In the genomic region with DNA sequence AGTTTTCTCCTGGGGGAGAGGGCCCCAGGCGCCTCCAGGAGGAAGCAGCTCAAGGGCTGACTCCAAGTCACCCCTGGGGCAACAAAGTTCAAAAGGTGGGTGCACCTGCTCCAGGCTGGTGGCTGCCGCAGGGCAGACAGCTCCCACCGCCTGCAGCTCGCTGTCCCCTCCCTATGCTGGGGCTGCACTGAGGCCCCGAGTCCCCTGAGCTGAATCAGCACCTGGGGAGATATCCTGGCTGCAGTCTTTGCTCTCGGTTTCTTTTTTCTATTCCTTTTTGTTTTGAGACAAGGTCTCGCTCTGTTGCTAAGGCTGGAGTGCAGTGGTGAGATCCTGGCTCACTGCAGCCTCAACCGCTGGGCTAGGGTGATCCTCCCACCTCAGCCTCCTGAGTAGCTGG, we compare ENCODE assay signal across 16 cellular contexts.
A peak's percentile ranks its signal among the peaks of the same experiment; 100 is the strongest.
DNase-seq lines count a peak whose midpoint lies in the region; ATAC-seq and TF ChIP-seq lines count a peak whose summit lies in the region.
"Had no signal": no experiment of that assay in that cellular context is flagged by ENCODE, and none has a peak within 500 bp of the region (broad histone marks: within the 10 kb centered on the region; RNA-seq: fewer than 3 reads in every experiment).

No MANE protein-coding gene starts in this region.

- H3K9ac ChIP-seq in Karpas-422 (ENCODE audit: low read length): no peak overlapping the region

- no peaks in the 10 kb centered on the region for H3K79me2 ChIP-seq in Karpas-422 (ENCODE audit: low read length)
- no peaks in the 10 kb centered on the region for H3K79me2 ChIP-seq in GM23338 (replicated peaks; ENCODE audit: insufficient read depth)

- H3F3A ChIP-seq in GM23338 (replicated peaks; ENCODE audit: low read depth): no peaks in the 10 kb centered on the region

- H3K9me3 Mint-ChIP-seq in CD14-positive monocyte (no peaks in the 10 kb centered on the region), GM23338 (peaks cover 94% of the 10 kb centered on the region)
- H3K9me3 Mint-ChIP-seq: activated CD4-positive, alpha-beta T cell treated with anti-CD3 and anti-CD28 coated beads, Interleukin-2, amount 10 ng/mL, durations not matched to agents 24 days and 14 days had no signal

- H3K4me2 ChIP-seq in Karpas-422 (ENCODE audit: low read depth, low read length, poor library complexity, severe bottlenecking) (no peak overlapping the region), GM23338 (no peak overlapping the region)

- no peak overlapping the region for H3K4me3 Mint-ChIP-seq in CD14-positive monocyte
- no peak overlapping the region for H3K4me3 Mint-ChIP-seq in GM23338
- H3K4me3 Mint-ChIP-seq: activated CD4-positive, alpha-beta T cell treated with anti-CD3 and anti-CD28 coated beads, Interleukin-2, amount 10 ng/mL, durations not matched to agents 24 days and 14 days had no signal

- H3K4me1 ChIP-seq in Karpas-422 (ENCODE audit: low read length) (no peaks in the 10 kb centered on the region; the same call in 1 of the 2 replicates), GM23338 (ENCODE audit: insufficient read depth) (no peaks in the 10 kb centered on the region)
- H3K4me1 ChIP-seq: heart right ventricle, psoas muscle had no signal

- H3K27me3 Mint-ChIP-seq in CD14-positive monocyte (ENCODE audit: low read depth in 3 of 3) (peaks cover 2 to 7% (median 6%) of the 10 kb centered on the region in 3 donors), GM23338 (ENCODE audit: insufficient read depth, low read depth, poor library complexity) (peaks cover 5% of the 10 kb centered on the region)

- H3K4me3 ChIP-seq in Karpas-422 (ENCODE audit: low read length): no peak overlapping the region
- H3K4me3 ChIP-seq in GM23338: no peak overlapping the region
- H3K4me3 ChIP-seq: heart right ventricle, K562, psoas muscle had no signal

- no peaks in the 10 kb centered on the region for H3K36me3 Mint-ChIP-seq in CD14-positive monocyte
- peaks cover 42% of the 10 kb centered on the region for H3K36me3 Mint-ChIP-seq in GM23338 (ENCODE audit: low read depth)

- H3K9me3 ChIP-seq in Karpas-422 (ENCODE audit: low read length): no peaks in the 10 kb centered on the region
- H3K9me3 ChIP-seq: heart right ventricle, psoas muscle had no signal

- H3K4me1 Mint-ChIP-seq in CD14-positive monocyte: no peaks in the 10 kb centered on the region
- no peaks in the 10 kb centered on the region for H3K4me1 Mint-ChIP-seq in GM23338
- H3K4me1 Mint-ChIP-seq: activated CD4-positive, alpha-beta T cell treated with anti-CD3 and anti-CD28 coated beads, Interleukin-2, amount 10 ng/mL, durations not matched to agents 24 days and 14 days had no signal

- TF ChIP-seq CTCF in CD14-positive monocyte (IDR thresholded peaks at IDR 0.05) (no peak), GM23338 (conservative IDR thresholded peaks at IDR 0.05; ENCODE audit: low read depth in 2 of 2) (no peak)

- H3K9me2 ChIP-seq in Karpas-422 (replicated peaks; ENCODE audit: insufficient read depth, low read length) (no peaks in the 10 kb centered on the region), GM23338 (ENCODE audit: insufficient read depth) (no peaks in the 10 kb centered on the region)

- no peak overlapping the region for H3K27ac ChIP-seq in Karpas-422 (ENCODE audit: low read length)
- H3K27ac ChIP-seq in GM23338 (ENCODE audit: low read depth): no peak overlapping the region
- H3K27ac ChIP-seq: heart right ventricle, psoas muscle had no signal

- H3K36me3 ChIP-seq in Karpas-422 (ENCODE audit: insufficient read depth, low read length): no peaks in the 10 kb centered on the region
- no peaks in the 10 kb centered on the region for H3K36me3 ChIP-seq in GM23338 (ENCODE audit: insufficient read depth)
- H3K36me3 ChIP-seq: heart right ventricle had no signal

- intact Hi-C loops in CD14-positive monocyte (cut with micrococcal nuclease): no loop called here

- ATAC-seq in GM19395 (IDR thresholded peaks at IDR 0.05; ENCODE audit: unreplicated experiment): peak; percentile 98
- ATAC-seq in HG02938 (IDR thresholded peaks at IDR 0.05; ENCODE audit: unreplicated experiment): peak; percentile 98
- no peak for ATAC-seq in GM23338
- ATAC-seq: heart right ventricle, K562, psoas muscle had no signal

- H4K20me1 ChIP-seq in Karpas-422 (ENCODE audit: insufficient read depth, low read depth, low read length): no peaks in the 10 kb centered on the region
- no peaks in the 10 kb centered on the region for H4K20me1 ChIP-seq in GM23338 (replicated peaks; ENCODE audit: insufficient read depth)

- peak; percentile 30 for DNase-seq in CD14-positive monocyte (ENCODE audit: low spot score)
- DNase-seq in Karpas-422: peak; percentile 43
- DNase-seq in GM23338 (ENCODE audit: low spot score): no peak
- DNase-seq in NCI-H748 treated with DMSO at 0.1 percent for 48 hours (lab: John Stamatoyannopoulos, UW): no peak
- DNase-seq in NCI-H2196 treated with DMSO at 0.1 percent for 48 hours (lab: John Stamatoyannopoulos, UW; ENCODE audit: unreplicated experiment): no peak
- DNase-seq in glomerular visceral epithelial cell (ENCODE audit: extremely low spot score): no peak
- DNase-seq: activated CD4-positive, alpha-beta T cell treated with anti-CD3 and anti-CD28 coated beads, Interleukin-2, amount 10 ng/mL, durations not matched to agents 24 days and 14 days; effector memory CD4-positive, alpha-beta T cell; GDM1; heart right ventricle; mesenchymal stem cell; NCI-H2227 treated with DMSO at 0.1 percent for 48 hours had no signal

- H2AFZ ChIP-seq in Karpas-422 (ENCODE audit: low read length) (no peak overlapping the region), GM23338 (no peak overlapping the region)

- H3K27ac Mint-ChIP-seq in CD14-positive monocyte (no peak overlapping the region), GM23338 (no peak overlapping the region)
- H3K27ac Mint-ChIP-seq: activated CD4-positive, alpha-beta T cell treated with anti-CD3 and anti-CD28 coated beads, Interleukin-2, amount 10 ng/mL, durations not matched to agents 24 days and 14 days had no signal

- no peaks in the 10 kb centered on the region for H3K27me3 ChIP-seq in Karpas-422 (ENCODE audit: low read length)
- H3K27me3 ChIP-seq in GM23338 (ENCODE audit: insufficient read depth): no peaks in the 10 kb centered on the region

TF ChIP-seq in GM23338, 12 proteins besides CTCF, POLR2A, EP300 and RAD21 (continues in another document):
- TF ChIP-seq JUNB (IDR thresholded peaks at IDR 0.05; ENCODE audit: unreplicated experiment): no peak
- TF ChIP-seq, protein P1, sequence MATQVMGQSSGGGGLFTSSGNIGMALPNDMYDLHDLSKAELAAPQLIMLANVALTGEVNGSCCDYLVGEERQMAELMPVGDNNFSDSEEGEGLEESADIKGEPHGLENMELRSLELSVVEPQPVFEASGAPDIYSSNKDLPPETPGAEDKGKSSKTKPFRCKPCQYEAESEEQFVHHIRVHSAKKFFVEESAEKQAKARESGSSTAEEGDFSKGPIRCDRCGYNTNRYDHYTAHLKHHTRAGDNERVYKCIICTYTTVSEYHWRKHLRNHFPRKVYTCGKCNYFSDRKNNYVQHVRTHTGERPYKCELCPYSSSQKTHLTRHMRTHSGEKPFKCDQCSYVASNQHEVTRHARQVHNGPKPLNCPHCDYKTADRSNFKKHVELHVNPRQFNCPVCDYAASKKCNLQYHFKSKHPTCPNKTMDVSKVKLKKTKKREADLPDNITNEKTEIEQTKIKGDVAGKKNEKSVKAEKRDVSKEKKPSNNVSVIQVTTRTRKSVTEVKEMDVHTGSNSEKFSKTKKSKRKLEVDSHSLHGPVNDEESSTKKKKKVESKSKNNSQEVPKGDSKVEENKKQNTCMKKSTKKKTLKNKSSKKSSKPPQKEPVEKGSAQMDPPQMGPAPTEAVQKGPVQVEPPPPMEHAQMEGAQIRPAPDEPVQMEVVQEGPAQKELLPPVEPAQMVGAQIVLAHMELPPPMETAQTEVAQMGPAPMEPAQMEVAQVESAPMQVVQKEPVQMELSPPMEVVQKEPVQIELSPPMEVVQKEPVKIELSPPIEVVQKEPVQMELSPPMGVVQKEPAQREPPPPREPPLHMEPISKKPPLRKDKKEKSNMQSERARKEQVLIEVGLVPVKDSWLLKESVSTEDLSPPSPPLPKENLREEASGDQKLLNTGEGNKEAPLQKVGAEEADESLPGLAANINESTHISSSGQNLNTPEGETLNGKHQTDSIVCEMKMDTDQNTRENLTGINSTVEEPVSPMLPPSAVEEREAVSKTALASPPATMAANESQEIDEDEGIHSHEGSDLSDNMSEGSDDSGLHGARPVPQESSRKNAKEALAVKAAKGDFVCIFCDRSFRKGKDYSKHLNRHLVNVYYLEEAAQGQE (IDR thresholded peaks at IDR 0.05; ENCODE audit: unreplicated experiment): no peak

Comparison
In these comparisons a context has a peak if more than half of its experiments do, and no peak if none do; other contexts are left out.
1. DNase-seq: peak in CD14-positive monocyte (single experiment) and Karpas-422 (single experiment); none in GM23338 (single experiment), NCI-H748 treated with DMSO at 0.1 percent for 48 hours (single experiment), NCI-H2196 treated with DMSO at 0.1 percent for 48 hours (single experiment) and glomerular visceral epithelial cell (single experiment).